8 cellular contexts compared by ENCODE assay signal in genomic region chr4:173538148-173538902, GRCh38. TPM values are rescaled to one million over a fixed set of nuclear protein-coding genes. Genes with fewer than 3 reads are reported as not detected.
DNase-seq lines count a peak whose midpoint lies in the region; ATAC-seq and TF ChIP-seq lines count a peak whose summit lies in the region.

No MANE protein-coding gene starts in this region.

- H3K9ac ChIP-seq in mammary epithelial cell (ENCODE audit: insufficient read depth, low read length) = no peak overlapping the region

- H3K9me3 ChIP-seq in mammary epithelial cell (replicated peaks; ENCODE audit: insufficient read depth, low read length) (no peaks in the 10 kb centered on the region), left ventricle myocardium inferior (replicated peaks) (no peaks in the 10 kb centered on the region)

- no peak overlapping the region for H3K4me3 ChIP-seq in mammary epithelial cell (replicated peaks in 1 of 3; ENCODE audit: insufficient read depth in 1 of 3, low read depth in 2 of 3, low read length in 3 of 3)
- H3K4me3 ChIP-seq in left ventricle myocardium inferior = peak overlapping the region; percentile 84
- H3K4me3 ChIP-seq in skeletal muscle cell (ENCODE audit: low read depth, low read length) = peak overlapping the region; percentile 41

- in situ Hi-C loops in T47D (cut with HindIII; ENCODE audit: low pct_unique_long_range_greater_than_20kb, low sequenced_read_pairs) (no loop called here), mammary epithelial cell (cut with MboI; ENCODE audit: low sequenced_read_pairs in 2 of 2) (no loop called here)

- peaks cover 46% of the 10 kb centered on the region for H3K27me3 ChIP-seq in mammary epithelial cell (ENCODE audit: insufficient read depth, low read length)
- peaks cover 73% of the 10 kb centered on the region for H3K27me3 ChIP-seq in left ventricle myocardium inferior (ENCODE audit: low read depth)

- TF ChIP-seq CTCF in mammary epithelial cell (conservative IDR thresholded peaks at IDR 0.05 in 1 of 2, IDR thresholded peaks at IDR 0.05 in 1 of 2; ENCODE audit: extremely low read depth in 1 of 2, insufficient read depth in 1 of 2, low read depth in 1 of 2, low read length in 2 of 2) (no peak), left ventricle myocardium inferior (IDR thresholded peaks at IDR 0.05; ENCODE audit: borderline replicate concordance) (no peak)

- no peaks in the 10 kb centered on the region for H3K36me3 ChIP-seq in mammary epithelial cell (ENCODE audit: insufficient read depth, low read length)
- H3K36me3 ChIP-seq in left ventricle myocardium inferior = no peaks in the 10 kb centered on the region

- H2AFZ ChIP-seq in mammary epithelial cell (ENCODE audit: low read depth, low read length) = no peak overlapping the region

- no peaks in the 10 kb centered on the region for H3K79me2 ChIP-seq in mammary epithelial cell (ENCODE audit: insufficient read depth, low read length)

- no peak overlapping the region for H3K4me2 ChIP-seq in mammary epithelial cell (ENCODE audit: insufficient read depth, low read depth, low read length)

- BruUV-seq in mammary epithelial cell (replicated peaks; lab: Mats Ljungman, UMichigan) = no TSS peak

- H4K20me1 ChIP-seq in mammary epithelial cell (ENCODE audit: insufficient read depth, low read length) = no peaks in the 10 kb centered on the region

- dilution Hi-C loops in mammary epithelial cell (cut with HindIII; ENCODE audit: low sequenced_read_pairs) = no loop called here

- 19% methylated on average over 37 of the region's 59 CpGs for WGBS in mammary epithelial cell (ENCODE audit: low coverage, missing lambda C conversion rate)

- intact Hi-C loops in mammary epithelial cell (cut with micrococcal nuclease) = no loop called here
- intact Hi-C loops in left ventricle myocardium inferior (cut with micrococcal nuclease) = no loop called here

- H3K27ac ChIP-seq in mammary epithelial cell (ENCODE audit: insufficient read depth, low read depth, low read length) (no peak overlapping the region), left ventricle myocardium inferior (replicated peaks) (peak overlapping the region; percentile 96)

- DNase-seq in T47D (ENCODE audit: low read depth in 1 of 2, low spot score in 1 of 2) (peak; percentile 54 to 60), mammary epithelial cell (no peak), SKM-1 (lab: John Stamatoyannopoulos, UW; ENCODE audit: unreplicated experiment) (peak; percentile 64), left ventricle myocardium inferior (peak; percentile 74), skeletal muscle cell (ENCODE audit: low read depth) (no peak), UCSD-AML1 (lab: John Stamatoyannopoulos, UW; ENCODE audit: unreplicated experiment) (no peak)

- CTCF ChIA-PET in mammary epithelial cell (lab: Charles Lee; ENCODE audit: low non-redundant PET) = no interaction called here

- ATAC-seq in GM21526 (IDR thresholded peaks at IDR 0.05; ENCODE audit: low FRiP score, unreplicated experiment) (no peak), HG03039 (IDR thresholded peaks at IDR 0.05; ENCODE audit: unreplicated experiment) (no peak)

- no peaks in the 10 kb centered on the region for H3K4me1 ChIP-seq in mammary epithelial cell (ENCODE audit: insufficient read depth, low read length)
- H3K4me1 ChIP-seq in left ventricle myocardium inferior = peaks cover 55% of the 10 kb centered on the region

RNA-seq across cellular contexts. Expression of gene HAND2, which starts 8.3 kb away (rescaled TPM):
- not detected for total RNA-seq in mammary epithelial cell
- not detected for polyA plus RNA-seq in mammary epithelial cell
- not detected for polyA minus RNA-seq in mammary epithelial cell
- 117 TPM for total RNA-seq in left ventricle myocardium inferior

Comparison
In these comparisons a context has a peak if more than half of its experiments do, and no peak if none do; other contexts are left out.
1. DNase-seq: peak in T47D (2 of 2), SKM-1 (single experiment) and left ventricle myocardium inferior (single experiment); none in mammary epithelial cell (single experiment), skeletal muscle cell (single experiment) and UCSD-AML1 (single experiment).
2. H3K4me3 ChIP-seq: peak in left ventricle myocardium inferior (single experiment) and skeletal muscle cell (single experiment); none in mammary epithelial cell (0 of 3).
3. RNA of gene HAND2, which starts 8.3 kb away (total RNA-seq): 117 TPM in left ventricle myocardium inferior (single experiment); not detected in mammary epithelial cell; every median in the first group is over 100 times any median in the second.